Comparison of ENCODE assay signal across 8 cellular contexts in the genomic region with DNA sequence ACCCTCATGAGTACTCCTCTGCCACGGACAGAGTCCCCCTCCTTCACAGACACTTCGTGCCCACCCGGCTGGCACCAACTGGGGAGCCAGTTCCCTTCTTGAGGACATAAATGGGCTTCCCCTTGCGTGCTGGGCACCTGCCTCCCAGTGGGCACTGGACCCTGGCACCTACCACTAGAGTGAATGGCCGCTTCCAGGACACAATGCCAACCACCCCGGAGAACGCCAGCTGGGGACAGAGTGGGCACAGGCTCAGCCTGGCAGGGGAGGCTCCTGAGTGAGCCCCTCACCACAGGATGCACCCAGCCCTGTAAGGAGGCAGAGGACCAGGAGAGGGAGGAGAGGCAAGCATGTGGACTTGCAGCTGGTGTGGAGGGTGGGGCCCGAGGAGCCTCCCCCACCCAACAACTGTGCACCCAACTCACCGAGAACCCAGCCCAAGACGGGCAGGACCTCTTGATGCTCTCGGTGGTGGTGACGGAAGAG. TPM values are rescaled to one million over a fixed set of nuclear protein-coding genes. Genes with fewer than 3 reads are reported as not detected.
DNase-seq lines count a peak whose midpoint lies in the region; ATAC-seq and TF ChIP-seq lines count a peak whose summit lies in the region.

No MANE protein-coding gene starts in this region.

- H3K9ac ChIP-seq in SK-N-SH = peak overlapping the region; percentile 77

- H3K27ac ChIP-seq in SK-N-SH (ENCODE audit: low read depth in 2 of 2, low read length in 1 of 2) = peak overlapping the region in 1 of 2 experiments; percentile 93; a peak in 2 of 4 replicates
- peak overlapping the region; percentile 92 to 97 (median 96) for H3K27ac ChIP-seq in sigmoid colon

- peaks cover 0 to 20% of the 10 kb centered on the region in 2 experiments; a peak in 1 of 4 replicates for H3K4me1 ChIP-seq in SK-N-SH (ENCODE audit: control insufficient read depth in 1 of 2, insufficient read depth in 2 of 2, low read depth in 1 of 2, low read length in 1 of 2)
- peaks cover 0 to 41% (median 35%) of the 10 kb centered on the region in 4 donors for H3K4me1 ChIP-seq in sigmoid colon

- H3K4me3 ChIP-seq in SK-N-SH (ENCODE audit: low read depth in 2 of 2, low read length in 1 of 2) (peak overlapping the region; percentile 79 to 82), fibroblast of pulmonary artery (replicated peaks; ENCODE audit: low read depth, low read length) (peak overlapping the region; percentile 78), sigmoid colon (peak overlapping the region; percentile 83 to 90 (median 90))

- CTCF ChIA-PET in SK-N-SH (lab: Yijun Ruan, JAX) = interaction anchor here (0.9 to 13.3 kb wide), 6 partner anchors 10 to 812 kb away, joined by 3 to 184 read pairs (median 7); partner anchors contain the start of genes CLK2 and RUSC1

- ATAC-seq in GM18517 (IDR thresholded peaks at IDR 0.05; ENCODE audit: unreplicated experiment) = no peak

- peaks cover 14 to 27% of the 10 kb centered on the region in 2 experiments for H3K36me3 ChIP-seq in SK-N-SH (replicated peaks in 1 of 2; ENCODE audit: control insufficient read depth in 1 of 2, insufficient read depth in 2 of 2, low read length in 1 of 2)
- H3K36me3 ChIP-seq in sigmoid colon = peaks cover 0 to 31% (median 5%) of the 10 kb centered on the region in 4 donors

- no peaks in the 10 kb centered on the region for H3K27me3 ChIP-seq in SK-N-SH (ENCODE audit: insufficient read depth)
- H3K27me3 ChIP-seq in sigmoid colon = no peaks in the 10 kb centered on the region

- H3K9me3 ChIP-seq in SK-N-SH (no peaks in the 10 kb centered on the region), sigmoid colon (no peaks in the 10 kb centered on the region)

- POLR2A ChIA-PET in SK-N-SH (lab: Yijun Ruan, JAX) = interaction anchor here (0.9 to 2.4 kb wide), 3 partner anchors 8 to 19 kb away, joined by 4 to 7 read pairs (median 4); partner anchors contain the start of gene CLK2

- no peak for TF ChIP-seq POLR2A in sigmoid colon (IDR thresholded peaks at IDR 0.05)

- peak overlapping the region; percentile 100 for H3K4me2 ChIP-seq in SK-N-SH

- peaks cover 23% of the 10 kb centered on the region for H3K79me2 ChIP-seq in SK-N-SH (ENCODE audit: insufficient read depth)

- no peaks in the 10 kb centered on the region for H4K20me1 ChIP-seq in SK-N-SH (ENCODE audit: insufficient read depth)

- TF ChIP-seq EP300 in SK-N-SH (IDR thresholded peaks at IDR 0.05; ENCODE audit: borderline replicate concordance in 1 of 2, low read depth in 1 of 2, low read length in 1 of 2) (no peak), sigmoid colon (IDR thresholded peaks at IDR 0.05) (no peak)

- intact Hi-C loops in sigmoid colon (cut with DNase I) = loop anchor here (2.0 kb wide), 2 partner anchors 55 to 71 kb away; partner anchors contain the start of gene FDPS

- peaks cover 40% of the 10 kb centered on the region for H3F3A ChIP-seq in SK-N-SH (replicated peaks; ENCODE audit: insufficient read depth)

- no peak for TF ChIP-seq CTCF in GM10266 (IDR thresholded peaks at IDR 0.05; ENCODE audit: control insufficient read depth, insufficient read depth, low read depth, missing control alignments)
- no peak for TF ChIP-seq CTCF in SK-N-SH (IDR thresholded peaks at IDR 0.05)
- no peak for TF ChIP-seq CTCF in fibroblast of pulmonary artery (IDR thresholded peaks at IDR 0.05; ENCODE audit: low read length, missing control alignments)
- TF ChIP-seq CTCF in sigmoid colon (IDR thresholded peaks at IDR 0.05) = no peak

- peak; percentile 12 for DNase-seq in GM10266 (ENCODE audit: extremely low spot score)
- DNase-seq in SK-N-SH = no peak
- DNase-seq in fibroblast of pulmonary artery (ENCODE audit: low read depth) = no peak
- no peak for DNase-seq in sigmoid colon
- no peak for DNase-seq in cerebellar nuclear complex (lab: John Stamatoyannopoulos, UW)
- no peak for DNase-seq in cortex of kidney (lab: John Stamatoyannopoulos, UW)
- no peak for DNase-seq in hippocampal formation (lab: John Stamatoyannopoulos, UW)

- no peak overlapping the region for H2AFZ ChIP-seq in SK-N-SH (ENCODE audit: low read depth)

- 0% methylated on average over 1 of the region's 12 CpGs for WGBS in SK-N-SH (ENCODE audit: low lambda C conversion rate)
- 51 to 57% methylated on average over 12 of the region's 12 CpGs for WGBS in sigmoid colon, 2 donors

- no peak for TF ChIP-seq RAD21 in SK-N-SH (IDR thresholded peaks at IDR 0.05; ENCODE audit: low read length)

- no peaks in the 10 kb centered on the region for H3K9me2 ChIP-seq in SK-N-SH

TF ChIP-seq in SK-N-SH, 30 proteins besides CTCF, POLR2A, EP300 and RAD21 (continues in another document):
- TF ChIP-seq, protein P1, sequence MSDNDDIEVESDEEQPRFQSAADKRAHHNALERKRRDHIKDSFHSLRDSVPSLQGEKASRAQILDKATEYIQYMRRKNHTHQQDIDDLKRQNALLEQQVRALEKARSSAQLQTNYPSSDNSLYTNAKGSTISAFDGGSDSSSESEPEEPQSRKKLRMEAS (IDR thresholded peaks at IDR 0.05; ENCODE audit: low read depth) = no peak
- TF ChIP-seq CHD2 (IDR thresholded peaks at IDR 0.05; ENCODE audit: low read length, partially characterized antibody) = no peak
- TF ChIP-seq SIN3A (IDR thresholded peaks at IDR 0.05; ENCODE audit: borderline replicate concordance, low read depth, low read length) = no peak
- no peak for TF ChIP-seq EZH2phosphoT487 (IDR thresholded peaks at IDR 0.05; ENCODE audit: borderline replicate concordance, low read depth)
- TF ChIP-seq, protein P2, sequence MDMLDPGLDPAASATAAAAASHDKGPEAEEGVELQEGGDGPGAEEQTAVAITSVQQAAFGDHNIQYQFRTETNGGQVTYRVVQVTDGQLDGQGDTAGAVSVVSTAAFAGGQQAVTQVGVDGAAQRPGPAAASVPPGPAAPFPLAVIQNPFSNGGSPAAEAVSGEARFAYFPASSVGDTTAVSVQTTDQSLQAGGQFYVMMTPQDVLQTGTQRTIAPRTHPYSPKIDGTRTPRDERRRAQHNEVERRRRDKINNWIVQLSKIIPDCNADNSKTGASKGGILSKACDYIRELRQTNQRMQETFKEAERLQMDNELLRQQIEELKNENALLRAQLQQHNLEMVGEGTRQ (IDR thresholded peaks at IDR 0.05; ENCODE audit: borderline replicate concordance, low read depth, low read length) = no peak
- TF ChIP-seq YY1 (IDR thresholded peaks at IDR 0.05; ENCODE audit: low read depth) = no peak
- TF ChIP-seq POLR2AphosphoS5 (IDR thresholded peaks at IDR 0.05; ENCODE audit: low read depth, low read length) = no peak
- TF ChIP-seq ZBTB33 (IDR thresholded peaks at IDR 0.05; ENCODE audit: borderline replicate concordance, low read depth) = no peak
- no peak for TF ChIP-seq MXI1 (IDR thresholded peaks at IDR 0.05; ENCODE audit: low read depth, low read length)

RNA-seq across cellular contexts. Expression of gene ENTREP3, which starts 1.0 kb away (rescaled TPM):
- 20.0 and 30.6 TPM in 2 replicates for polyA plus RNA-seq in SK-N-SH (2012; rRNA removed)
- 17.9 and 26.4 TPM in 2 replicates for polyA plus RNA-seq in SK-N-SH (2012; cell fraction: cytosol; rRNA removed)
- polyA plus RNA-seq in SK-N-SH (2012; cell fraction: nucleus; rRNA removed) = 42.8 and 45.5 TPM in 2 replicates
- total RNA-seq in sigmoid colon = 10 to 100 TPM; 11.8 to 44.0 (median 16.0) TPM
- polyA plus RNA-seq in sigmoid colon = 10 to 100 TPM in 1 of 3 donors, 1 to 10 TPM in 2; 5.4 to 17.6 (median 6.5) TPM

RNA-seq across cellular contexts. Expression of gene SCAMP3, which starts 7.9 kb away (rescaled TPM):
- polyA plus RNA-seq in SK-N-SH (2012; rRNA removed) (193 and 225 TPM in 2 replicates), sigmoid colon (10 to 100 TPM; 11.6 to 56.4 (median 22.8) TPM)
- 115 and 149 TPM in 2 replicates for polyA plus RNA-seq in SK-N-SH (2012; cell fraction: cytosol; rRNA removed)
- polyA plus RNA-seq in SK-N-SH (2012; cell fraction: nucleus; rRNA removed) = 125 and 162 TPM in 2 replicates
- 10 to 100 TPM; 25.1 to 45.3 (median 36.5) TPM for total RNA-seq in sigmoid colon

RNA-seq across cellular contexts. Expression of gene CLK2, which starts 19.0 kb away (rescaled TPM):
- polyA plus RNA-seq in SK-N-SH (2012; rRNA removed) (76.7 and 81.8 TPM in 2 replicates), sigmoid colon (10 to 100 TPM in 2 of 3 donors, 1 to 10 TPM in 1; 7.2 to 45.9 (median 14.4) TPM)
- polyA plus RNA-seq in SK-N-SH (2012; cell fraction: cytosol; rRNA removed) = 25.3 and 28.9 TPM in 2 replicates
- polyA plus RNA-seq in SK-N-SH (2012; cell fraction: nucleus; rRNA removed) = 484 and 490 TPM in 2 replicates
- total RNA-seq in sigmoid colon = 10 to 100 TPM; 21.4 to 33.2 (median 25.3) TPM

RNA-seq across cellular contexts. Expression of gene HCN3, which starts 23.0 kb away (rescaled TPM):
- 9.7 and 10.1 TPM in 2 replicates for polyA plus RNA-seq in SK-N-SH (2012; rRNA removed)
- 2.2 and 3.7 TPM in 2 replicates for polyA plus RNA-seq in SK-N-SH (2012; cell fraction: cytosol; rRNA removed)
- 59.4 and 62.3 TPM in 2 replicates for polyA plus RNA-seq in SK-N-SH (2012; cell fraction: nucleus; rRNA removed)
- total RNA-seq in sigmoid colon = 1 to 10 TPM; 1.2 to 5.5 (median 2.3) TPM
- polyA plus RNA-seq in sigmoid colon = 1 to 10 TPM in 2 of 3 donors, under 1 TPM in 1; 0.69 to 8.6 (median 1.2) TPM

RNA-seq across cellular contexts. Expression of gene MTX1, which starts 45.8 kb away (rescaled TPM):
- polyA plus RNA-seq in SK-N-SH (2012; rRNA removed) (79.1 TPM in 2 replicates), sigmoid colon (10 to 100 TPM; 51.7 to 69.7 (median 53.2) TPM)
- polyA plus RNA-seq in SK-N-SH (2012; cell fraction: cytosol; rRNA removed) = 38.5 and 57.4 TPM in 2 replicates
- polyA plus RNA-seq in SK-N-SH (2012; cell fraction: nucleus; rRNA removed) = 75.0 and 79.6 TPM in 2 replicates
- 10 to 100 TPM; 15.5 to 29.8 (median 27.7) TPM for total RNA-seq in sigmoid colon
